In genomic region chr15:26001201-26001600, GRCh38 we compare ENCODE assay signal across 39 cellular contexts.
"Had no signal": no experiment of that assay in that cellular context is flagged by ENCODE, and none has a peak within 500 bp of the region (broad histone marks: within the 10 kb centered on the region; RNA-seq: fewer than 3 reads in every experiment).

No MANE protein-coding gene starts in this region.

- H3K36me3 ChIP-seq: adrenal gland, ascending aorta, brain microvascular endothelial cell, breast epithelium, cardiac muscle cell had no signal

- H3K27ac Mint-ChIP-seq: activated naive CD4-positive, alpha-beta T cell treated with anti-CD3 and anti-CD28 coated beads for 36 hours; activated naive CD4-positive, alpha-beta T cell treated with anti-CD3 and anti-CD28 coated beads, Interleukin-2, amount 10 ng/mL, durations not matched to agents 7 days and 5 days; activated naive CD4-positive, alpha-beta T cell treated with anti-CD3 and anti-CD28 coated beads, Interleukin-2, amount 50 U/mL, for 24 hours; activated naive CD4-positive, alpha-beta T cell treated with anti-CD3 and anti-CD28 coated beads, Interleukin-2, amount 50 U/mL, for 72 hours; activated naive CD8-positive, alpha-beta T cell; activated naive CD8-positive, alpha-beta T cell treated with anti-CD3 and anti-CD28 coated beads for 36 hours; activated naive CD8-positive, alpha-beta T cell treated with anti-CD3 and anti-CD28 coated beads, Interleukin-2, amount 10 ng/mL, durations not matched to agents 7 days and 5 days; activated naive CD8-positive, alpha-beta T cell treated with anti-CD3 and anti-CD28 coated beads, Interleukin-2, amount 50 U/mL, for 24 hours; activated T-cell treated with anti-CD3 and anti-CD28 coated beads, Interleukin-2, amount 50 U/mL, for 24 hours; activated T-cell treated with anti-CD3 and anti-CD28 coated beads, Interleukin-2, amount 50 U/mL, for 72 hours; activated T-helper 1 cell treated with anti-CD3 and anti-CD28 coated beads, Interleukin-12 subunit alpha, Interleukin-12 subunit beta, Interleukin-2, Interleukin-4 antibody, amounts not matched to agents 30 ng/mL and 10 ng/mL and 1 ng/mL, durations not matched to agents 14 hours and 24 hours and 36 hours; activated T-helper 17 cell treated with anti-CD3 and anti-CD28 coated beads, Interleukin-2, amount 50 U/mL, for 72 hours; activated T-helper 2 cell treated with anti-CD3 and anti-CD28 coated beads, Interferon-gamma antibody, Interleukin-2, Interleukin-4, amounts not matched to agents 10 μg/mL and 5 μg/mL and 100 μg/mL, durations not matched to agents 14 hours and 24 hours and 36 hours; brain had no signal

- H3K27me3 ChIP-seq: adrenal gland, ascending aorta, body of pancreas, brain microvascular endothelial cell, cardiac muscle cell had no signal

- H3K9me3 ChIP-seq: adrenal gland, ascending aorta, body of pancreas, breast epithelium had no signal

- H3K36me3 Mint-ChIP-seq: activated naive CD4-positive, alpha-beta T cell treated with anti-CD3 and anti-CD28 coated beads, Interleukin-2, amount 10 ng/mL, durations not matched to agents 7 days and 5 days; activated naive CD4-positive, alpha-beta T cell treated with anti-CD3 and anti-CD28 coated beads, Interleukin-2, amount 50 U/mL, for 24 hours; activated naive CD4-positive, alpha-beta T cell treated with anti-CD3 and anti-CD28 coated beads, Interleukin-2, amount 50 U/mL, for 72 hours; activated naive CD8-positive, alpha-beta T cell treated with anti-CD3 and anti-CD28 coated beads for 36 hours; activated naive CD8-positive, alpha-beta T cell treated with anti-CD3 and anti-CD28 coated beads, Interleukin-2, amount 10 ng/mL, durations not matched to agents 7 days and 5 days; brain had no signal

- H3K4me1 ChIP-seq: adrenal gland, ascending aorta, body of pancreas, breast epithelium had no signal

- H3K4me3 Mint-ChIP-seq: activated naive CD4-positive, alpha-beta T cell treated with anti-CD3 and anti-CD28 coated beads for 36 hours; activated naive CD4-positive, alpha-beta T cell treated with anti-CD3 and anti-CD28 coated beads, Interleukin-2, amount 10 ng/mL, durations not matched to agents 7 days and 5 days; activated naive CD4-positive, alpha-beta T cell treated with anti-CD3 and anti-CD28 coated beads, Interleukin-2, amount 50 U/mL, for 24 hours; activated naive CD8-positive, alpha-beta T cell; activated naive CD8-positive, alpha-beta T cell treated with anti-CD3 and anti-CD28 coated beads for 36 hours; activated naive CD8-positive, alpha-beta T cell treated with anti-CD3 and anti-CD28 coated beads, Interleukin-2, amount 10 ng/mL, durations not matched to agents 7 days and 5 days; activated naive CD8-positive, alpha-beta T cell treated with anti-CD3 and anti-CD28 coated beads, Interleukin-2, amount 50 U/mL, for 24 hours; activated T-cell treated with anti-CD3 and anti-CD28 coated beads, Interleukin-2, amount 50 U/mL, for 24 hours; activated T-cell treated with anti-CD3 and anti-CD28 coated beads, Interleukin-2, amount 50 U/mL, for 4 hours; activated T-cell treated with anti-CD3 and anti-CD28 coated beads, Interleukin-2, amount 50 U/mL, for 72 hours; activated T-helper 1 cell treated with anti-CD3 and anti-CD28 coated beads, Interleukin-12 subunit alpha, Interleukin-12 subunit beta, Interleukin-2, Interleukin-4 antibody, amounts not matched to agents 30 ng/mL and 10 ng/mL and 1 ng/mL, durations not matched to agents 14 hours and 24 hours and 36 hours; activated T-helper 17 cell treated with anti-CD3 and anti-CD28 coated beads, Interleukin-2, amount 50 U/mL, for 72 hours; brain; central memory CD8-positive, alpha-beta T cell had no signal

- H3K4me3 ChIP-seq: adrenal gland, ascending aorta, body of pancreas, breast epithelium, cardiac muscle cell had no signal

- H3K9me3 Mint-ChIP-seq: activated naive CD4-positive, alpha-beta T cell treated with anti-CD3 and anti-CD28 coated beads, Interleukin-2, amount 10 ng/mL, durations not matched to agents 7 days and 5 days; activated naive CD4-positive, alpha-beta T cell treated with anti-CD3 and anti-CD28 coated beads, Interleukin-2, amount 50 U/mL, for 24 hours; activated T-cell treated with anti-CD3 and anti-CD28 coated beads, Interleukin-2, amount 50 U/mL, for 4 hours; activated T-helper 1 cell treated with anti-CD3 and anti-CD28 coated beads, Interleukin-12 subunit alpha, Interleukin-12 subunit beta, Interleukin-2, Interleukin-4 antibody, amounts not matched to agents 30 ng/mL and 10 ng/mL and 1 ng/mL, durations not matched to agents 14 hours and 24 hours and 36 hours; activated T-helper 17 cell treated with anti-CD3 and anti-CD28 coated beads, Interleukin-2, amount 50 U/mL, for 72 hours; activated T-helper 2 cell treated with anti-CD3 and anti-CD28 coated beads, Interferon-gamma antibody, Interleukin-2, Interleukin-4, amounts not matched to agents 10 μg/mL and 5 μg/mL and 100 μg/mL, durations not matched to agents 14 hours and 24 hours and 36 hours had no signal

- H3K27me3 Mint-ChIP-seq: activated naive CD8-positive, alpha-beta T cell treated with anti-CD3 and anti-CD28 coated beads, Interleukin-2, amount 10 ng/mL, durations not matched to agents 7 days and 5 days; brain; central memory CD8-positive, alpha-beta T cell had no signal

- H3K4me1 Mint-ChIP-seq: activated naive CD4-positive, alpha-beta T cell treated with anti-CD3 and anti-CD28 coated beads, Interleukin-2, amount 10 ng/mL, durations not matched to agents 7 days and 5 days; activated naive CD4-positive, alpha-beta T cell treated with anti-CD3 and anti-CD28 coated beads, Interleukin-2, amount 50 U/mL, for 24 hours; activated naive CD8-positive, alpha-beta T cell treated with anti-CD3 and anti-CD28 coated beads for 36 hours; activated naive CD8-positive, alpha-beta T cell treated with anti-CD3 and anti-CD28 coated beads, Interleukin-2, amount 10 ng/mL, durations not matched to agents 7 days and 5 days; activated naive CD8-positive, alpha-beta T cell treated with anti-CD3 and anti-CD28 coated beads, Interleukin-2, amount 50 U/mL, for 24 hours; activated T-helper 17 cell treated with anti-CD3 and anti-CD28 coated beads, Interleukin-2, amount 50 U/mL, for 72 hours; central memory CD8-positive, alpha-beta T cell had no signal

- DNase-seq: activated effector memory CD4-positive, alpha-beta T cell treated with anti-CD3 and anti-CD28 coated beads, Interleukin-2, amount 50 U/mL, for 16 hours; activated effector memory CD4-positive, alpha-beta T cell treated with Interleukin-2 at 50 U/mL for 16 hours; activated gamma-delta T cell; activated gamma-delta T cell treated with Interleukin-2 at 50 U/mL for 16 hours; activated naive CD4-positive, alpha-beta T cell; activated naive CD4-positive, alpha-beta T cell treated with anti-CD3 and anti-CD28 coated beads for 36 hours; activated naive CD4-positive, alpha-beta T cell treated with anti-CD3 and anti-CD28 coated beads, Interleukin-2, amount 10 ng/mL, durations not matched to agents 7 days and 5 days; activated naive CD4-positive, alpha-beta T cell treated with anti-CD3 and anti-CD28 coated beads, Interleukin-2, amount 50 U/mL, for 16 hours; activated naive CD4-positive, alpha-beta T cell treated with Interleukin-2 at 50 U/mL for 16 hours; activated naive CD8-positive, alpha-beta T cell treated with anti-CD3 and anti-CD28 coated beads for 36 hours; activated naive CD8-positive, alpha-beta T cell treated with anti-CD3 and anti-CD28 coated beads, Interleukin-2, amount 10 ng/mL, durations not matched to agents 7 days and 5 days; activated naive CD8-positive, alpha-beta T cell treated with anti-CD3 and anti-CD28 coated beads, Interleukin-2, amount 50 U/mL, for 24 hours; activated T-cell treated with anti-CD3 and anti-CD28 coated beads for 4 hours; activated T-cell treated with anti-CD3 and anti-CD28 coated beads, Interleukin-2, amount 50 U/mL, for 1 hour; activated T-cell treated with anti-CD3 and anti-CD28 coated beads, Interleukin-2, amount 50 U/mL, for 24 hours; activated T-cell treated with anti-CD3 and anti-CD28 coated beads, Interleukin-2, amount 50 U/mL, for 4 hours; activated T-cell treated with anti-CD3 and anti-CD28 coated beads, Interleukin-2, amount 50 U/mL, for 48 hours; activated T-cell treated with anti-CD3 and anti-CD28 coated beads, Interleukin-2, amount 50 U/mL, for 72 hours; amniotic stem cell; amygdala; anterior cingulate cortex; aorta; body of pancreas; brain microvascular endothelial cell; caudate nucleus; central memory CD4-positive, alpha-beta T cell; cerebellar nuclear complex had no signal

- H3K27ac ChIP-seq: adrenal gland, ascending aorta, body of pancreas, brain microvascular endothelial cell, breast epithelium, cardiac muscle cell had no signal

- ATAC-seq: activated naive CD4-positive, alpha-beta T cell treated with anti-CD3 and anti-CD28 coated beads, Interleukin-2, amount 50 U/mL, for 72 hours; activated naive CD8-positive, alpha-beta T cell treated with anti-CD3 and anti-CD28 coated beads, Interleukin-2, amount 50 U/mL, for 24 hours; activated T-cell treated with anti-CD3 and anti-CD28 coated beads, Interleukin-2, amount 50 U/mL, for 4 hours; activated T-cell treated with anti-CD3 and anti-CD28 coated beads, Interleukin-2, amount 50 U/mL, for 72 hours; activated T-helper 17 cell treated with anti-CD3 and anti-CD28 coated beads, Interleukin-2, amount 50 U/mL, for 72 hours; body of pancreas had no signal
